ENCODE assay signal across 14 cellular contexts in genomic region chr7:148944935-148945934, GRCh38.
A peak's percentile ranks its signal among the peaks of the same experiment; 100 is the strongest.
DNase-seq lines count a peak whose midpoint lies in the region; ATAC-seq and TF ChIP-seq lines count a peak whose summit lies in the region.
"Had no signal": no experiment of that assay in that cellular context is flagged by ENCODE, and none has a peak within 500 bp of the region (broad histone marks: within the 10 kb centered on the region; RNA-seq: fewer than 3 reads in every experiment).

No MANE protein-coding gene starts in this region.

- RAD21 ChIA-PET in HCT116 (lab: Charles Lee; ENCODE audit: low non-redundant PET in 1 of 2, low total read pairs in 2 of 2, uncharacterized antibody in 2 of 2, unreplicated experiment in 2 of 2), result no interaction called here

- H4K20me1 ChIP-seq in HCT116 (ENCODE audit: insufficient read depth), result no peaks in the 10 kb centered on the region

- H3K4me2 ChIP-seq in HCT116 (ENCODE audit: low read length), result no peak overlapping the region

- H3K27me3 ChIP-seq in AG04450 (ENCODE audit: control insufficient read depth, insufficient read depth, low read length) (no peaks in the 10 kb centered on the region), HCT116 (ENCODE audit: insufficient read depth, low read length) (no peaks in the 10 kb centered on the region)
- H3K27me3 ChIP-seq: SJSA1, vagina had no signal

- no peak for TF ChIP-seq POLR2A in HCT116 (IDR thresholded peaks at IDR 0.05; ENCODE audit: borderline replicate concordance, extremely low read depth, insufficient read depth, insufficient read length)

- peaks cover 7 to 14% of the 10 kb centered on the region in 2 experiments; a peak in 3 of 4 replicates for H3K4me1 ChIP-seq in HCT116 (ENCODE audit: control insufficient read depth in 1 of 2, insufficient read depth in 2 of 2, low read length in 2 of 2)
- H3K4me1 ChIP-seq: SJSA1 had no signal

- POLR2A ChIA-PET in AG04450 (lab: Yijun Ruan, JAX) (no interaction called here), HCT116 (lab: Charles Lee) (no interaction called here)

- no peak for ATAC-seq in HCT116
- ATAC-seq in HG03045 (IDR thresholded peaks at IDR 0.05; ENCODE audit: unreplicated experiment), result no peak
- ATAC-seq in GM18498 (IDR thresholded peaks at IDR 0.05; ENCODE audit: unreplicated experiment), result no peak
- no peak for ATAC-seq in GM21737 (IDR thresholded peaks at IDR 0.05; ENCODE audit: unreplicated experiment)
- ATAC-seq: activated CD4-positive, CD25-positive, alpha-beta regulatory T cell treated with anti-CD3 and anti-CD28 coated beads, Interleukin-2, amount 50 U/mL, for 24 hours; naive thymus-derived CD8-positive, alpha-beta T cell had no signal

- no TSS peak for BruUV-seq in HCT116 (replicated peaks; lab: Mats Ljungman, UMichigan)

- CTCF ChIA-PET in AG04450 (lab: Charles Lee), result no interaction called here
- CTCF ChIA-PET in HCT116 (lab: Charles Lee), result no interaction called here

- H3K9ac ChIP-seq in HCT116 (ENCODE audit: low read length), result no peak overlapping the region

- TF ChIP-seq RAD21 in HCT116 (IDR thresholded peaks at IDR 0.05; ENCODE audit: low read depth), result no peak

- no peaks in the 10 kb centered on the region for H3K9me2 ChIP-seq in HCT116 (ENCODE audit: insufficient read depth)

- intact Hi-C loops in HCT116 (cut with micrococcal nuclease), result no loop called here

- no peaks in the 10 kb centered on the region; the same call in 1 of the 2 replicates for H3K9me3 ChIP-seq in AG04450 (ENCODE audit: control insufficient read depth, insufficient read depth, low read length)
- no peaks in the 10 kb centered on the region for H3K9me3 ChIP-seq in HCT116 (ENCODE audit: control insufficient read depth in 1 of 2, insufficient read depth in 1 of 2, low read depth in 1 of 2, low read length in 2 of 2)
- H3K9me3 ChIP-seq: SJSA1, vagina had no signal

- TF ChIP-seq CTCF in AG04450 (IDR thresholded peaks at IDR 0.05; ENCODE audit: low read depth, low read length) (no peak), HCT116 (IDR thresholded peaks at IDR 0.05 in 2 of 3, conservative IDR thresholded peaks at IDR 0.05 in 1 of 3; ENCODE audit: borderline replicate concordance in 1 of 3, insufficient read depth in 1 of 3, low read depth in 2 of 3, low read length in 2 of 3) (no peak)

- H3K79me2 ChIP-seq in HCT116 (ENCODE audit: insufficient read depth, low read length), result no peaks in the 10 kb centered on the region

- H2AFZ ChIP-seq in HCT116 (ENCODE audit: low read depth, low read length, poor library complexity, severe bottlenecking), result no peak overlapping the region

- no peaks in the 10 kb centered on the region for H3K36me3 ChIP-seq in HCT116 (ENCODE audit: control insufficient read depth in 1 of 2, insufficient read depth in 2 of 2, low read length in 2 of 2)
- H3K36me3 ChIP-seq: SJSA1, vagina had no signal

- H3K27ac ChIP-seq in AG04450 (ENCODE audit: low read depth, low read length) (no peak overlapping the region), HCT116 (ENCODE audit: low read depth, low read length) (no peak overlapping the region)
- H3K27ac ChIP-seq: SJSA1, vagina had no signal

- H3K4me3 ChIP-seq in AG04450 (ENCODE audit: low read depth, low read length) (no peak overlapping the region), HCT116 (replicated peaks in 1 of 2; ENCODE audit: low read depth in 1 of 2, low read length in 2 of 2) (no peak overlapping the region)
- H3K4me3 ChIP-seq: SJSA1, vagina had no signal

- DNase-seq in AG04450 (ENCODE audit: low read depth, low spot score) (peak; percentile 21), HCT116 (ENCODE audit: low read depth, low spot score) (no peak), amniotic epithelial cell (ENCODE audit: low read depth) (peak; percentile 66), iris pigment epithelial cell (ENCODE audit: low read depth) (peak; percentile 43), SK-N-DZ (ENCODE audit: low spot score) (no peak)
- DNase-seq: activated T-cell treated with anti-CD3 and anti-CD28 coated beads, Interleukin-2, amount 50 U/mL, for 48 hours; CD4-positive, alpha-beta T cell; naive thymus-derived CD8-positive, alpha-beta T cell had no signal

TF ChIP-seq in HCT116, 20 proteins besides CTCF, POLR2A, EP300 and RAD21:
- TF ChIP-seq YY1 (IDR thresholded peaks at IDR 0.05; ENCODE audit: extremely low read depth, insufficient replicate concordance, low read depth, low read length) (no peak), CBX3 (IDR thresholded peaks at IDR 0.05; ENCODE audit: low read depth) (0 out of 2 replicates have a peak, but pooled peaks have one; percentile 14), SRF (IDR thresholded peaks at IDR 0.05; ENCODE audit: low read depth) (no peak), EZH2 (IDR thresholded peaks at IDR 0.05) (no peak)

Comparison
In these comparisons a context has a peak if more than half of its experiments do, and no peak if none do; other contexts are left out.
1. DNase-seq: peak in AG04450 (single experiment), amniotic epithelial cell (single experiment) and iris pigment epithelial cell (single experiment); none in HCT116 (single experiment) and SK-N-DZ (single experiment).